Comparison of ENCODE assay signal across 11 cellular contexts in the genomic region with DNA sequence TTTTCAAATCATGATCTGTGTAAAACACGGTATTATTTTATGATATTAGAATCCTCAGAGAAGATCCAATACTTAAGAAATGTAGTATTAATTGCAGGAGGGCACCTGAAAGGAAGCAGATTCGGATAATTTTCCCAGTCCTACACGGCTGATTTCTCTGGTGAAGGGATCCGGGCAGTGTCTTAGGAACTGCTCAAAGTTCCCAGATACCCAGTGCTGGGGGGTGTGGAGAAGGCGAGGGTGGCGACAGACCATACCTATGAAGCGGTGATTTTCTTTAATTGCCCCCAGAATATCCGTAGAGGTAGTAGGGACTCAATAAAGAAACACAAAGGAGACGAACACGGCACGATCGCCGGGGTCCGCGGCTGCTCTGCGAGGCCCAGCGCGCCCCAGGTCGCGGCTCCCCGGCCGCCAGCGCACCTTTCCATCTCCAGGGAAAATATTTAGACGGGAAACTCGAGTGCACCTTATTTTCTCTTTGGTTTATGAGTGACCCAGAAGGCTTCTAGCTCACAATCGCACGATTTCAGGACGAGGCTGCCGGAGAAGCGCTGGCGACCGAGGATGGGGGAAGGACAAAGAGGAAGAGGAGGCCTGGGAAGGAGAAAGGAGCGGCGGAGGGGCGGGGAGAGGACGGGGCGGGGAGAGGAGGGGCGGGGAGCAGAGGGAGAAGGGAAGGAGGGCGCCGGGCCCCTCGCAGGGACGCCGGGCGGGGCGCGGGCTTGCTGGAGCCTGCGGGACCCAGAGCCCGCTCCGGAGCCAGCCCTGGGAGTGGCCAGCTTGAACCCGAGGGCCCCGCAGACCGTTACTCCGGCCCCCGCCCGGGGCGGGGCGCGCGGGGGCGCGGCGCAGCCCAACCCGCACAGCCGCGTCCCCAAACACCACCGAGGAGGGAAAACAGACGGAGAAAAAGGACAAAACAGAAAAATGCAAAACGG.
DNase-seq lines count a peak whose midpoint lies in the region; ATAC-seq lines count a peak whose summit lies in the region.
"Had no signal": no experiment of that assay in that cellular context is flagged by ENCODE, and none has a peak within 500 bp of the region (broad histone marks: within the 10 kb centered on the region; RNA-seq: fewer than 3 reads in every experiment).

No MANE protein-coding gene starts in this region.

- H3K27ac ChIP-seq in iPS DF 6.9 (ENCODE audit: low read length): no peak overlapping the region
- H3K27ac ChIP-seq: ovary had no signal

- ATAC-seq in stimulated activated naive B cell treated with anti-CD40 and anti-IgM and Interleukin-4, amounts not matched to agents 10 μg/mL and 1 μg/mL and 100 μg/mL, for 72 hours (replicated peaks): no peak
- no peak for ATAC-seq in HG03469 (IDR thresholded peaks at IDR 0.05; ENCODE audit: unreplicated experiment)
- ATAC-seq in GM19463 (IDR thresholded peaks at IDR 0.05; ENCODE audit: unreplicated experiment): no peak

- H3K4me3 ChIP-seq in iPS DF 6.9 (ENCODE audit: low read length): peak overlapping the region; percentile 94
- H3K4me3 ChIP-seq: ovary had no signal

- H3K9me3 Mint-ChIP-seq in T-helper 1 cell treated with Interleukin-12 subunit alpha and Interleukin-12 subunit beta and Interleukin-4 antibody, amounts not matched to agents 30 μg/mL and 1 μg/mL, for 36 hours: no peaks in the 10 kb centered on the region
- H3K9me3 Mint-ChIP-seq in stimulated activated naive B cell treated with anti-CD40 and anti-IgM and Interleukin-4, amounts not matched to agents 10 μg/mL and 1 μg/mL and 100 μg/mL, for 72 hours: no peaks in the 10 kb centered on the region

- H3K4me1 Mint-ChIP-seq in T-helper 1 cell treated with Interleukin-12 subunit alpha and Interleukin-12 subunit beta and Interleukin-4 antibody, amounts not matched to agents 30 μg/mL and 1 μg/mL, for 36 hours (ENCODE audit: low read depth): peaks cover 3% of the 10 kb centered on the region
- H3K4me1 Mint-ChIP-seq in stimulated activated naive B cell treated with anti-CD40 and anti-IgM and Interleukin-4, amounts not matched to agents 10 μg/mL and 1 μg/mL and 100 μg/mL, for 72 hours: peaks cover 15 to 28% of the 10 kb centered on the region in 2 donors

- no peak for DNase-seq in T-helper 1 cell
- peak; percentile 53 for DNase-seq in T1000 (lab: John Stamatoyannopoulos, UW)
- DNase-seq in iPS DF 6.9 (ENCODE audit: low read depth, low spot score): no peak
- DNase-seq in stimulated activated naive B cell treated with anti-CD40 and anti-IgM and Interleukin-4, amounts not matched to agents 10 μg/mL and 1 μg/mL and 100 μg/mL, for 72 hours: no peak
- no peak for DNase-seq in OCI-M2 (lab: John Stamatoyannopoulos, UW; ENCODE audit: unreplicated experiment)
- DNase-seq: CD4-positive, CD25-positive, alpha-beta regulatory T cell; NCI-H446 treated with DMSO at 0.1 percent for 48 hours; ovary had no signal

- no peaks in the 10 kb centered on the region for H3K36me3 ChIP-seq in iPS DF 6.9 (ENCODE audit: control insufficient read depth, insufficient read depth, low read length)
- H3K36me3 ChIP-seq: ovary had no signal

- H3K27ac Mint-ChIP-seq in T-helper 1 cell treated with Interleukin-12 subunit alpha and Interleukin-12 subunit beta and Interleukin-4 antibody, amounts not matched to agents 30 μg/mL and 1 μg/mL, for 36 hours: peak overlapping the region; percentile 55
- peak overlapping the region; percentile 90 for H3K27ac Mint-ChIP-seq in stimulated activated naive B cell treated with anti-CD40 and anti-IgM and Interleukin-4, amounts not matched to agents 10 μg/mL and 1 μg/mL and 100 μg/mL, for 72 hours
- H3K27ac Mint-ChIP-seq: CD4-positive, CD25-positive, alpha-beta regulatory T cell had no signal

- H3K4me1 ChIP-seq in iPS DF 6.9 (ENCODE audit: control insufficient read depth, insufficient read depth, low read length): no peaks in the 10 kb centered on the region

- peaks cover 61% of the 10 kb centered on the region for H3K27me3 Mint-ChIP-seq in T-helper 1 cell treated with Interleukin-12 subunit alpha and Interleukin-12 subunit beta and Interleukin-4 antibody, amounts not matched to agents 30 μg/mL and 1 μg/mL, for 36 hours (ENCODE audit: low read depth)
- peaks cover 63 to 85% of the 10 kb centered on the region in 2 donors for H3K27me3 Mint-ChIP-seq in stimulated activated naive B cell treated with anti-CD40 and anti-IgM and Interleukin-4, amounts not matched to agents 10 μg/mL and 1 μg/mL and 100 μg/mL, for 72 hours

- no peaks in the 10 kb centered on the region for H3K27me3 ChIP-seq in iPS DF 6.9 (ENCODE audit: control insufficient read depth, insufficient read depth, low read length)
- H3K27me3 ChIP-seq: ovary had no signal

- H3K9me3 ChIP-seq in iPS DF 6.9 (ENCODE audit: control insufficient read depth, insufficient read depth, low read length): no peaks in the 10 kb centered on the region
- H3K9me3 ChIP-seq: ovary had no signal

- H3K4me3 Mint-ChIP-seq in T-helper 1 cell treated with Interleukin-12 subunit alpha and Interleukin-12 subunit beta and Interleukin-4 antibody, amounts not matched to agents 30 μg/mL and 1 μg/mL, for 36 hours: peak overlapping the region; percentile 50
- H3K4me3 Mint-ChIP-seq in stimulated activated naive B cell treated with anti-CD40 and anti-IgM and Interleukin-4, amounts not matched to agents 10 μg/mL and 1 μg/mL and 100 μg/mL, for 72 hours: peak overlapping the region; percentile 69 to 78

- WGBS in iPS DF 6.9 (ENCODE audit: insufficient coverage, insufficient read length): no CpG with 5 or more reads among the region's 68 CpGs

- H3K36me3 Mint-ChIP-seq in T-helper 1 cell treated with Interleukin-12 subunit alpha and Interleukin-12 subunit beta and Interleukin-4 antibody, amounts not matched to agents 30 μg/mL and 1 μg/mL, for 36 hours (ENCODE audit: low read depth): peaks cover 4% of the 10 kb centered on the region
- H3K36me3 Mint-ChIP-seq in stimulated activated naive B cell treated with anti-CD40 and anti-IgM and Interleukin-4, amounts not matched to agents 10 μg/mL and 1 μg/mL and 100 μg/mL, for 72 hours: peaks cover 10 to 13% of the 10 kb centered on the region in 2 donors
- H3K36me3 Mint-ChIP-seq: CD4-positive, CD25-positive, alpha-beta regulatory T cell had no signal
